ENCODE assay signal across 24 cellular contexts in the genomic region with DNA sequence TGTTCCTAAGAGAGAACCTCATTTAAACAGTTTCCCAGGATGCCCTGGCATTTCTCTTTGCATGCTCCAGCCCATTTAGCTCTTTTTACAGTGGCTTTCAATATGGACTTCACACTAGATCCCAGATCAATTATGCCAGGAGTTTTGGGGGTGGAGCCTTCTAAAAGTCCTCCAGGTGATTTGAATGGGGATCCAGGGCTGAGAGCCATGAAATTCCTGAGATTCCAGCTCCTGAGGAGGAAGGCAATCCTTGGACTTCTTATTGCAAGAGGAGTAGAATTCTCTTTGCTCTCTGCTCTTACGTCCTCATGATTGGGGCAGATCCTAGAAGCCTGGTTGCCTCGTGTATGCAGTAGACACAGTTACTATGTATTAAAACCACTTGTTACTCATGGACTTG.
"Had no signal": no experiment of that assay in that cellular context is flagged by ENCODE, and none has a peak within 500 bp of the region (broad histone marks: within the 10 kb centered on the region; RNA-seq: fewer than 3 reads in every experiment).

No MANE protein-coding gene starts in this region.

- ATAC-seq: T-helper 17 cell had no signal

- H3K36me3 Mint-ChIP-seq: activated CD4-positive, alpha-beta memory T cell treated with anti-CD3 and anti-CD28 coated beads for 36 hours; activated naive CD4-positive, alpha-beta T cell treated with anti-CD3 and anti-CD28 coated beads, Interleukin-2, amount 10 ng/mL, durations not matched to agents 7 days and 5 days; activated naive CD8-positive, alpha-beta T cell treated with anti-CD3 and anti-CD28 coated beads for 36 hours had no signal

- H3K4me3 Mint-ChIP-seq: activated B cell treated with CpG ODN at 0.5 μM for 24 hours; activated CD4-positive, alpha-beta memory T cell treated with anti-CD3 and anti-CD28 coated beads for 36 hours; activated CD4-positive, alpha-beta T cell treated with anti-CD3 and anti-CD28 coated beads, Interleukin-2, amount 10 ng/mL, durations not matched to agents 24 days and 14 days; activated naive CD4-positive, alpha-beta T cell treated with anti-CD3 and anti-CD28 coated beads, Interleukin-2, amount 10 ng/mL, durations not matched to agents 7 days and 5 days; activated naive CD8-positive, alpha-beta T cell treated with anti-CD3 and anti-CD28 coated beads for 36 hours; T-helper 17 cell had no signal

- H3K27ac Mint-ChIP-seq: activated B cell treated with CpG ODN at 0.5 μM for 24 hours; activated CD4-positive, alpha-beta memory T cell treated with anti-CD3 and anti-CD28 coated beads for 36 hours; activated CD4-positive, alpha-beta T cell treated with anti-CD3 and anti-CD28 coated beads, Interleukin-2, amount 10 ng/mL, durations not matched to agents 24 days and 14 days; activated naive CD4-positive, alpha-beta T cell treated with anti-CD3 and anti-CD28 coated beads, Interleukin-2, amount 10 ng/mL, durations not matched to agents 7 days and 5 days; activated naive CD8-positive, alpha-beta T cell treated with anti-CD3 and anti-CD28 coated beads for 36 hours; activated T-helper 2 cell treated with anti-CD3 and anti-CD28 coated beads, Interferon-gamma antibody, Interleukin-2, Interleukin-4, amounts not matched to agents 10 μg/mL and 5 μg/mL and 100 μg/mL, durations not matched to agents 14 hours and 24 hours and 36 hours; T-helper 17 cell had no signal

- H3K36me3 ChIP-seq: brain microvascular endothelial cell, cardiac muscle cell had no signal

- H3K9ac ChIP-seq: KMS-11 had no signal

- H2AFZ ChIP-seq: PC-9 had no signal

- H3K4me2 ChIP-seq: KMS-11, PC-9 had no signal

- H3K27me3 ChIP-seq: brain microvascular endothelial cell, cardiac muscle cell had no signal

- DNase-seq: activated B cell treated with CpG ODN at 0.5 μM for 24 hours; activated CD4-positive, alpha-beta memory T cell treated with anti-CD3 and anti-CD28 coated beads for 36 hours; activated CD4-positive, alpha-beta T cell treated with anti-CD3 and anti-CD28 coated beads for 1 hour; activated CD4-positive, alpha-beta T cell treated with anti-CD3 and anti-CD28 coated beads, Interleukin-2, amount 10 ng/mL, durations not matched to agents 24 days and 14 days; activated CD8-positive, alpha-beta memory T cell treated with anti-CD3 and anti-CD28 coated beads for 24 hours; activated gamma-delta T cell treated with Interleukin-2 at 50 U/mL for 16 hours; activated naive CD4-positive, alpha-beta T cell treated with anti-CD3 and anti-CD28 coated beads, Interleukin-2, amount 10 ng/mL, durations not matched to agents 7 days and 5 days; activated naive CD8-positive, alpha-beta T cell treated with anti-CD3 and anti-CD28 coated beads for 36 hours; activated T-cell treated with anti-CD3 and anti-CD28 coated beads for 4 hours; activated T-cell treated with anti-CD3 and anti-CD28 coated beads, Interleukin-2, amount 50 U/mL, for 48 hours; brain microvascular endothelial cell; MV-4-11; NCI-H1092 treated with DMSO at 0.1 percent for 48 hours; NCI-H1417 treated with DMSO at 0.1 percent for 48 hours; NCI-H1694 treated with DMSO at 0.1 percent for 48 hours; NCI-H2029 treated with DMSO at 0.1 percent for 48 hours; NCI-H510A treated with DMSO at 0.1 percent for 48 hours; PC-9; SHP77 treated with DMSO at 0.1 percent for 48 hours; T-helper 17 cell; T-helper 9 cell had no signal

- H3K4me3 ChIP-seq: cardiac muscle cell, PC-9 had no signal

- H3K4me1 Mint-ChIP-seq: activated B cell treated with CpG ODN at 0.5 μM for 24 hours; activated CD4-positive, alpha-beta T cell treated with anti-CD3 and anti-CD28 coated beads, Interleukin-2, amount 10 ng/mL, durations not matched to agents 24 days and 14 days; activated naive CD4-positive, alpha-beta T cell treated with anti-CD3 and anti-CD28 coated beads, Interleukin-2, amount 10 ng/mL, durations not matched to agents 7 days and 5 days; activated naive CD8-positive, alpha-beta T cell treated with anti-CD3 and anti-CD28 coated beads for 36 hours had no signal

- H3K27ac ChIP-seq: brain microvascular endothelial cell, cardiac muscle cell, KMS-11, PC-9 had no signal

- H3K9me3 Mint-ChIP-seq: activated B cell treated with CpG ODN at 0.5 μM for 24 hours; activated CD4-positive, alpha-beta memory T cell treated with anti-CD3 and anti-CD28 coated beads for 36 hours; activated CD4-positive, alpha-beta T cell treated with anti-CD3 and anti-CD28 coated beads, Interleukin-2, amount 10 ng/mL, durations not matched to agents 24 days and 14 days; activated naive CD4-positive, alpha-beta T cell treated with anti-CD3 and anti-CD28 coated beads, Interleukin-2, amount 10 ng/mL, durations not matched to agents 7 days and 5 days; activated T-helper 2 cell treated with anti-CD3 and anti-CD28 coated beads, Interferon-gamma antibody, Interleukin-2, Interleukin-4, amounts not matched to agents 10 μg/mL and 5 μg/mL and 100 μg/mL, durations not matched to agents 14 hours and 24 hours and 36 hours had no signal

- H3K27me3 Mint-ChIP-seq: activated naive CD4-positive, alpha-beta T cell treated with anti-CD3 and anti-CD28 coated beads, Interleukin-2, amount 10 ng/mL, durations not matched to agents 7 days and 5 days; activated naive CD8-positive, alpha-beta T cell treated with anti-CD3 and anti-CD28 coated beads for 36 hours had no signal
